In the genomic region with DNA sequence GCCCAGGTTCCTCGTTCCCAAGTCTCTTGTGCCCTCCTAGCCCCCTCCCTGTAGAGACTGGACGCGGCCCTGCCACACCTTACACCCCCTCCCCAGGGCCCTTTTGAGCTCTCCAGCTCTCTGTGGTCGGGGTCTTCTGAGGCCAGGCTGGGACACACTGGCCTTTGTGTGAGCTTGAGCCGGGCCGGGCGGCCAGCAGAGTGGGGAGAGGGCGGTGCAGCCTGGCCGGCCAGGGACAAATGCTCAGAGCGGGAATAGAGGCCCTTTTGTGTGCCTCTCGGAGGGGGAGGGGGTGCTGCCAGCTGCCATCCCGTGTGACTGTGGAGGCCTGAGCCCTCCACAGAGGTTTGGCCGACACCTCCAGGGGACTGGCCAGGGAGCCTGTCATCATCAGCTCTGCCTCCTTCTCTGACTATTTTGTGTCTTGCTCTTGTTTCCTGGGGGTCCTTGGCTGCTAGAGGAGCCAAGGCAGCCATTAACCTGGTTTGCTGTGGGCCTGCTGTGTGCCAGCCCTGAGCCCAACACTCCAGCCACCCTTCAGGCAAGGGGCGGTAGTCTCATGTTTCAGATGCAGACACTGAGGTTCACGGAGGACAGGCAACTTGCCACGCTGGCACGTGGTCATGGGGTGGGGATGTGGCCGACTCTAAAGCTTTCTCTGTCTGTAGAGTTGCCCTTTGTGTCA, we compare ENCODE assay signal across 1 cellular context.
TF ChIP-seq lines count a peak whose summit lies in the region.

No MANE protein-coding gene starts in this region.

TF ChIP-seq in SK-N-SH, 30 proteins besides CTCF, POLR2A, EP300 and RAD21 (continued from another document):
- no peak for TF ChIP-seq TEAD4 (IDR thresholded peaks at IDR 0.05; ENCODE audit: borderline replicate concordance, insufficient read depth)
- TF ChIP-seq NFIC (IDR thresholded peaks at IDR 0.05; ENCODE audit: borderline replicate concordance), result no peak
- no peak for TF ChIP-seq MXI1 (IDR thresholded peaks at IDR 0.05; ENCODE audit: low read depth, low read length)
- no peak for TF ChIP-seq POLR2AphosphoS5 (IDR thresholded peaks at IDR 0.05; ENCODE audit: low read depth, low read length)
- no peak for TF ChIP-seq MEF2A (IDR thresholded peaks at IDR 0.05; ENCODE audit: borderline replicate concordance, low read depth)
- no peak for TF ChIP-seq FOXM1 (IDR thresholded peaks at IDR 0.05; ENCODE audit: low read depth)
